Comparison of ENCODE assay signal across 22 cellular contexts in the genomic region with DNA sequence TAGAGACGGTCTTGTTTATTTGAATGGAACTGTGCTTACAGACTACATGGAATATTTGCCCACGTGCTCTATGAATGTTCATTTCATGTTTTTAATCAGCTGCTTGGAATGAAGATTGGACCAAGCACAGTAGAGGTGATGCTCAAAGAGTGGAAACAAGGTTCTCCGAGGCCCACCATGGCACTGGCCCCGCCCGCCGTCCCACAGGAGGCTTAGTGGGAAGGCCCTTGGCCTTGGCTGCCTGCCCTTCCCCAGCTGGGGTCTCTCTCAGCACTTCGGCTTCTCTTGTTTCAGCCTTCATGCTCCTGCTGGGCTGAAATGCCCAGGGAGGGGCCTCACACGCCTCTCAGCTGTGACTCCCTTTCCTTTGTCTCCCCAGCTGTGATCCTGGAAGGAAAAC.
"Had no signal": no experiment of that assay in that cellular context is flagged by ENCODE, and none has a peak within 500 bp of the region (broad histone marks: within the 10 kb centered on the region; RNA-seq: fewer than 3 reads in every experiment).

No MANE protein-coding gene starts in this region.

- H3K9me3 ChIP-seq: lower lobe of right lung, neutrophil, right lobe of liver, testis, upper lobe of left lung had no signal

- H3K27me3 ChIP-seq: cardiac muscle cell, neutrophil, right lobe of liver, testis, upper lobe of left lung had no signal

- H3K36me3 ChIP-seq: cardiac muscle cell, lower lobe of right lung, neutrophil, right lobe of liver, upper lobe of left lung had no signal

- H3K4me1 ChIP-seq: lower lobe of right lung, parathyroid adenoma, right lobe of liver, testis, upper lobe of left lung had no signal

- DNase-seq: activated B cell treated with CpG ODN at 0.5 μM for 24 hours; activated CD4-positive, alpha-beta memory T cell treated with anti-CD3 and anti-CD28 coated beads for 36 hours; activated CD4-positive, alpha-beta T cell treated with anti-CD3 and anti-CD28 coated beads for 4 hours; activated naive CD4-positive, alpha-beta T cell; activated naive CD8-positive, alpha-beta T cell treated with anti-CD3 and anti-CD28 coated beads for 36 hours; activated T-cell treated with anti-CD3 and anti-CD28 coated beads for 4 hours; amniotic stem cell; effector memory CD8-positive, alpha-beta T cell; foreskin fibroblast; islet precursor cell; left colon; lower lobe of right lung; naive thymus-derived CD8-positive, alpha-beta T cell; right lobe of liver; stimulated activated CD4-positive, alpha-beta T cell treated with anti-CD3 and anti-CD28 coated beads, Interleukin-4, amount 100 ng/mL, for 4 hours; testis; upper lobe of left lung had no signal

- ATAC-seq: effector memory CD8-positive, alpha-beta T cell; left colon; lower lobe of right lung; naive thymus-derived CD8-positive, alpha-beta T cell; right lobe of liver; stimulated activated memory B cell treated with anti-CD40 and anti-IgM and Interleukin-4, amounts not matched to agents 10 μg/mL and 1 μg/mL and 100 μg/mL, for 72 hours had no signal

- H3K4me3 ChIP-seq: cardiac muscle cell, lower lobe of right lung, right lobe of liver, smooth muscle cell, testis, upper lobe of left lung had no signal

- H3K27ac ChIP-seq: cardiac muscle cell, lower lobe of right lung, neutrophil, parathyroid adenoma, right lobe of liver, testis, upper lobe of left lung had no signal
